ENCODE assay signal across 28 cellular contexts in the genomic region with DNA sequence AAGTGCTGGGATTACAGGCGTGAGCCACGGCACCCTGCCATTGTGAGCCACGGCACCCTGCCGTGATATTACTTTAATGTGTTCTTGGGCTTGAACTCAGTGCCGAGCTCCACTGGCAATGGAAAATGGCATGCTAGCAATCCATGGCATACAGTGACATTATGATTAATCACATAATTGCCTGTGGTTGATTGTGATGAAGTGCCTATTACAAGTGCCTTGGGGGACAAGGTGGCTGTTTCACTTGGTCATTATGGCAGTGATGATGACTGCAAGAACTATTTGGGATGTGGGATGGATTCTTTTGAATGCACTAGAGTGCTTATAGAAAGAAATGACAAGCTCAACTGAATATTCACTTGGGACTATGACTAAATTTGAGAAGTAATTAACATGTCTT. TPM values are rescaled to one million over a fixed set of nuclear protein-coding genes. Genes with fewer than 3 reads are reported as not detected.
"Had no signal": no experiment of that assay in that cellular context is flagged by ENCODE, and none has a peak within 500 bp of the region (broad histone marks: within the 10 kb centered on the region; RNA-seq: fewer than 3 reads in every experiment).

No MANE protein-coding gene starts in this region.

- H3K4me1 Mint-ChIP-seq: immature natural killer cell; naive B cell; natural killer cell; stimulated activated memory B cell treated with anti-CD40 and anti-IgM and Interleukin-4, amounts not matched to agents 10 μg/mL and 1 μg/mL and 100 μg/mL, for 72 hours; stimulated activated naive CD8-positive, alpha-beta T cell treated with anti-CD3 and anti-CD28 coated beads, Interleukin-15, amount 100 ng/mL, for 72 hours had no signal

- H3K27ac Mint-ChIP-seq: immature natural killer cell; mesothelial cell of epicardium; naive B cell; natural killer cell; nephron progenitor cell; neural progenitor cell; stimulated activated memory B cell treated with anti-CD40 and anti-IgM and Interleukin-4, amounts not matched to agents 10 μg/mL and 1 μg/mL and 100 μg/mL, for 72 hours; stimulated activated naive CD8-positive, alpha-beta T cell treated with anti-CD3 and anti-CD28 coated beads, Interleukin-15, amount 100 ng/mL, for 72 hours; type B pancreatic cell had no signal

- H3K9me3 Mint-ChIP-seq: immature natural killer cell; mesothelial cell of epicardium; natural killer cell; neural progenitor cell; stimulated activated memory B cell treated with anti-CD40 and anti-IgM and Interleukin-4, amounts not matched to agents 10 μg/mL and 1 μg/mL and 100 μg/mL, for 72 hours; stimulated activated naive CD8-positive, alpha-beta T cell treated with anti-CD3 and anti-CD28 coated beads, Interleukin-15, amount 100 ng/mL, for 72 hours; type B pancreatic cell had no signal

- H3K27ac ChIP-seq: left ventricle myocardium inferior, neural progenitor cell, pancreas, prostate gland, spleen, tibial nerve, vagina had no signal

- DNase-seq: hypothalamus; immature natural killer cell; left ventricle myocardium inferior; mesendoderm; naive B cell; natural killer cell; nephron progenitor cell; pancreas; posterior cingulate gyrus; retina; right cardiac atrium; small intestine; spleen; stimulated activated CD4-positive, alpha-beta T cell treated with anti-CD3 and anti-CD28 coated beads, Interleukin-4, amount 100 ng/mL, for 24 hours; stimulated activated naive CD4-positive, alpha-beta T cell treated with Interleukin-2 at 50 U/mL for 16 hours; stimulated activated naive CD8-positive, alpha-beta T cell treated with anti-CD3 and anti-CD28 coated beads, Interleukin-15, amount 100 ng/mL, for 72 hours; substantia nigra had no signal

- H3K36me3 Mint-ChIP-seq: immature natural killer cell; mesothelial cell of epicardium; naive B cell; natural killer cell; neural progenitor cell; stimulated activated memory B cell treated with anti-CD40 and anti-IgM and Interleukin-4, amounts not matched to agents 10 μg/mL and 1 μg/mL and 100 μg/mL, for 72 hours; type B pancreatic cell had no signal

- H3K4me1 ChIP-seq: pancreas, prostate gland, spleen, tibial nerve, vagina had no signal

- H3K4me3 ChIP-seq: left ventricle myocardium inferior, lung, neural progenitor cell, pancreas, prostate gland, spleen, tibial nerve, vagina had no signal

- H3K4me3 Mint-ChIP-seq: immature natural killer cell; mesothelial cell of epicardium; naive B cell; natural killer cell; nephron progenitor cell; neural progenitor cell; stimulated activated memory B cell treated with anti-CD40 and anti-IgM and Interleukin-4, amounts not matched to agents 10 μg/mL and 1 μg/mL and 100 μg/mL, for 72 hours; stimulated activated naive CD8-positive, alpha-beta T cell treated with anti-CD3 and anti-CD28 coated beads, Interleukin-15, amount 100 ng/mL, for 72 hours; type B pancreatic cell had no signal

- H3K9me3 ChIP-seq: left ventricle myocardium inferior, pancreas, prostate gland, spleen, tibial nerve, vagina had no signal

- H3K27me3 ChIP-seq: pancreas, vagina had no signal

- H3K36me3 ChIP-seq: left ventricle myocardium inferior, neural progenitor cell, pancreas, prostate gland, spleen, tibial nerve, vagina had no signal

- ATAC-seq: pancreas; right cardiac atrium; sciatic nerve; stimulated activated memory B cell treated with anti-CD40 and anti-IgM and Interleukin-4, amounts not matched to agents 10 μg/mL and 1 μg/mL and 100 μg/mL, for 72 hours; stimulated activated naive CD8-positive, alpha-beta T cell treated with anti-CD3 and anti-CD28 coated beads, Interleukin-15, amount 100 ng/mL, for 72 hours had no signal

RNA-seq across cellular contexts. Expression of gene HPCAL4, which starts 22.3 kb away (rescaled TPM):
- total RNA-seq: lower leg skin, sciatic nerve, tibial nerve had no signal

RNA-seq across cellular contexts. Expression of gene NT5C1A, which starts 41.6 kb away (rescaled TPM):
- total RNA-seq: kidney epithelial cell, lower leg skin, lung, mesothelial cell of epicardium, natural killer cell, vagina had no signal

RNA-seq across cellular contexts. Expression of gene OXCT2, which starts 57.6 kb away (rescaled TPM):
- total RNA-seq: vagina had no signal
